Comparison of ENCODE assay signal across 17 cellular contexts in genomic region chr1:59505596-59506028, GRCh38.
DNase-seq lines count a peak whose midpoint lies in the region; ATAC-seq and TF ChIP-seq lines count a peak whose summit lies in the region.
"Had no signal": no experiment of that assay in that cellular context is flagged by ENCODE, and none has a peak within 500 bp of the region (broad histone marks: within the 10 kb centered on the region; RNA-seq: fewer than 3 reads in every experiment).

No MANE protein-coding gene starts in this region.

- H3K36me3 ChIP-seq in A673 (ENCODE audit: insufficient read depth, low read length, poor library complexity, severe bottlenecking) (no peaks in the 10 kb centered on the region), SJCRH30 (no peaks in the 10 kb centered on the region), hepatocyte (replicated peaks; ENCODE audit: insufficient read depth, low read depth) (no peaks in the 10 kb centered on the region), aorta (ENCODE audit: control insufficient read depth in 1 of 2, insufficient read depth in 2 of 2, low read length in 1 of 2) (no peaks in the 10 kb centered on the region), osteoblast (ENCODE audit: insufficient read depth, low read length) (no peaks in the 10 kb centered on the region), transverse colon (no peaks in the 10 kb centered on the region)
- H3K36me3 ChIP-seq: esophagus muscularis mucosa, sigmoid colon had no signal

- H2AFZ ChIP-seq in hepatocyte (no peak overlapping the region), osteoblast (ENCODE audit: low read length) (no peak overlapping the region)

- TF ChIP-seq EP300 in transverse colon (IDR thresholded peaks at IDR 0.05; ENCODE audit: low read depth) = no peak

- H3K27me3 Mint-ChIP-seq in activated CD4-positive, alpha-beta memory T cell treated with anti-CD3 and anti-CD28 coated beads for 36 hours = no peaks in the 10 kb centered on the region
- H3K27me3 Mint-ChIP-seq: stimulated activated naive B cell treated with anti-CD40 and anti-IgM and Interleukin-4, amounts not matched to agents 10 μg/mL and 1 μg/mL and 100 μg/mL, for 72 hours had no signal

- no peaks in the 10 kb centered on the region for H3K4me1 Mint-ChIP-seq in activated CD4-positive, alpha-beta memory T cell treated with anti-CD3 and anti-CD28 coated beads for 36 hours (ENCODE audit: low read depth)

- intact Hi-C loops in A673 (cut with micrococcal nuclease; ENCODE audit: unreplicated experiment) (no loop called here), aorta (cut with DNase I) (no loop called here), transverse colon (cut with DNase I; ENCODE audit: low total_unique reads) (no loop called here)
- intact Hi-C loops in activated CD4-positive, alpha-beta memory T cell treated with anti-CD3 and anti-CD28 coated beads for 36 hours (cut with micrococcal nuclease) = no loop called here

- BruUV-seq in A673 (replicated peaks; lab: Mats Ljungman, UMichigan) = no TSS peak

- H3K9me3 ChIP-seq in A673 (ENCODE audit: low read depth, low read length, poor library complexity, severe bottlenecking) = no peaks in the 10 kb centered on the region
- no peaks in the 10 kb centered on the region; the same call in 1 of the 2 replicates for H3K9me3 ChIP-seq in SJCRH30 (replicated peaks)
- H3K9me3 ChIP-seq in hepatocyte (ENCODE audit: low read depth) = no peaks in the 10 kb centered on the region
- no peaks in the 10 kb centered on the region for H3K9me3 ChIP-seq in aorta (ENCODE audit: control insufficient read depth, low read length)
- H3K9me3 ChIP-seq in osteoblast (ENCODE audit: low read depth, low read length) = no peaks in the 10 kb centered on the region
- no peaks in the 10 kb centered on the region for H3K9me3 ChIP-seq in transverse colon
- H3K9me3 ChIP-seq: esophagus muscularis mucosa, sigmoid colon had no signal

- no peaks in the 10 kb centered on the region for H3K36me3 Mint-ChIP-seq in activated CD4-positive, alpha-beta memory T cell treated with anti-CD3 and anti-CD28 coated beads for 36 hours

- H3K4me1 ChIP-seq in A673 (ENCODE audit: insufficient read depth, low read length, poor library complexity, severe bottlenecking) = peaks cover 24% of the 10 kb centered on the region
- peaks cover 42% of the 10 kb centered on the region for H3K4me1 ChIP-seq in SJCRH30
- H3K4me1 ChIP-seq in hepatocyte (ENCODE audit: insufficient read depth) = peaks cover 20% of the 10 kb centered on the region
- no peaks in the 10 kb centered on the region for H3K4me1 ChIP-seq in aorta (ENCODE audit: control insufficient read depth in 1 of 2, insufficient read depth in 2 of 2, low read length in 2 of 2)
- H3K4me1 ChIP-seq in osteoblast (ENCODE audit: insufficient read depth, low read length) = peaks cover 4% of the 10 kb centered on the region
- peaks cover 0 to 19% (median 0%) of the 10 kb centered on the region in 4 donors for H3K4me1 ChIP-seq in transverse colon

- no peak overlapping the region for H3K27ac Mint-ChIP-seq in activated CD4-positive, alpha-beta memory T cell treated with anti-CD3 and anti-CD28 coated beads for 36 hours
- H3K27ac Mint-ChIP-seq: activated CD8-positive, alpha-beta T cell treated with anti-CD3 and anti-CD28 coated beads, Interleukin-2, amount 10 ng/mL, durations not matched to agents 7 days and 5 days; activated T-helper 2 cell treated with anti-CD3 and anti-CD28 coated beads, Interferon-gamma antibody, Interleukin-2, Interleukin-4, amounts not matched to agents 10 μg/mL and 5 μg/mL and 100 μg/mL, durations not matched to agents 14 hours and 24 hours and 36 hours; stimulated activated naive B cell treated with anti-CD40 and anti-IgM and Interleukin-4, amounts not matched to agents 10 μg/mL and 1 μg/mL and 100 μg/mL, for 72 hours had no signal

- H3K9me3 Mint-ChIP-seq in activated CD4-positive, alpha-beta memory T cell treated with anti-CD3 and anti-CD28 coated beads for 36 hours = no peaks in the 10 kb centered on the region
- H3K9me3 Mint-ChIP-seq: activated T-helper 2 cell treated with anti-CD3 and anti-CD28 coated beads, Interferon-gamma antibody, Interleukin-2, Interleukin-4, amounts not matched to agents 10 μg/mL and 5 μg/mL and 100 μg/mL, durations not matched to agents 14 hours and 24 hours and 36 hours had no signal

- H4K20me1 ChIP-seq in hepatocyte (ENCODE audit: insufficient read depth, poor library complexity, severe bottlenecking) = no peaks in the 10 kb centered on the region
- H4K20me1 ChIP-seq in osteoblast (ENCODE audit: insufficient read depth, low read length) = no peaks in the 10 kb centered on the region

- TF ChIP-seq CTCF in A673 (conservative IDR thresholded peaks at IDR 0.05; ENCODE audit: low read depth, low read length) = no peak
- TF ChIP-seq CTCF in hepatocyte (IDR thresholded peaks at IDR 0.05; ENCODE audit: poor library complexity) = no peak
- no peak for TF ChIP-seq CTCF in osteoblast (IDR thresholded peaks at IDR 0.05; ENCODE audit: extremely low read depth, low read depth, low read length)
- no peak for TF ChIP-seq CTCF in transverse colon (IDR thresholded peaks at IDR 0.05)

- no peak overlapping the region for H3K4me3 Mint-ChIP-seq in activated CD4-positive, alpha-beta memory T cell treated with anti-CD3 and anti-CD28 coated beads for 36 hours
- H3K4me3 Mint-ChIP-seq: activated CD8-positive, alpha-beta T cell treated with anti-CD3 and anti-CD28 coated beads, Interleukin-2, amount 10 ng/mL, durations not matched to agents 7 days and 5 days; stimulated activated naive B cell treated with anti-CD40 and anti-IgM and Interleukin-4, amounts not matched to agents 10 μg/mL and 1 μg/mL and 100 μg/mL, for 72 hours had no signal

- no peak overlapping the region for H3K4me2 ChIP-seq in hepatocyte
- H3K4me2 ChIP-seq in osteoblast (ENCODE audit: insufficient read depth, low read length) = no peak overlapping the region

- TF ChIP-seq POLR2A in transverse colon (IDR thresholded peaks at IDR 0.05) = no peak

- POLR2A ChIA-PET in A673 (lab: Charles Lee; ENCODE audit: low non-redundant PET) = interaction anchor here (1.3 kb wide), 1 partner anchor 722 kb away, joined by 5 read pairs; the partner anchor contains the start of gene JUN
- POLR2A ChIA-PET in activated CD4-positive, alpha-beta memory T cell treated with anti-CD3 and anti-CD28 coated beads for 36 hours (lab: Charles Lee) = no interaction called here

- H3K27ac ChIP-seq in A673 (ENCODE audit: low read depth, low read length, poor library complexity, severe bottlenecking) (peak overlapping the region; percentile 57), SJCRH30 (peak overlapping the region; percentile 57), hepatocyte (peak overlapping the region; percentile 37), aorta (ENCODE audit: low read depth in 1 of 2, low read length in 2 of 2) (no peak overlapping the region), osteoblast (ENCODE audit: low read depth, low read length) (no peak overlapping the region), transverse colon (no peak overlapping the region)
- H3K27ac ChIP-seq: esophagus muscularis mucosa had no signal

- in situ Hi-C loops in transverse colon (cut with MboI; ENCODE audit: low pct_ligation_motif_present in 1 of 4, low pct_unique_long_range_greater_than_20kb in 1 of 4, low sequenced_read_pairs in 3 of 4) = no loop called here

- no peak for ATAC-seq in aorta (ENCODE audit: low FRiP score)
- ATAC-seq: activated CD8-positive, alpha-beta T cell treated with anti-CD3 and anti-CD28 coated beads, Interleukin-2, amount 10 ng/mL, durations not matched to agents 7 days and 5 days; stimulated activated naive B cell treated with anti-CD40 and anti-IgM and Interleukin-4, amounts not matched to agents 10 μg/mL and 1 μg/mL and 100 μg/mL, for 72 hours had no signal

- CTCF ChIA-PET in A673 (lab: Charles Lee) = no interaction called here
- CTCF ChIA-PET in activated CD4-positive, alpha-beta memory T cell treated with anti-CD3 and anti-CD28 coated beads for 36 hours (lab: Charles Lee) = no interaction called here

- H3K27me3 ChIP-seq in A673 (replicated peaks; ENCODE audit: insufficient read depth, low read depth, low read length, poor library complexity) = no peaks in the 10 kb centered on the region
- no peaks in the 10 kb centered on the region for H3K27me3 ChIP-seq in SJCRH30
- no peaks in the 10 kb centered on the region for H3K27me3 ChIP-seq in hepatocyte
- no peaks in the 10 kb centered on the region for H3K27me3 ChIP-seq in aorta (ENCODE audit: control insufficient read depth in 1 of 2, insufficient read depth in 2 of 2, low read length in 1 of 2)
- no peaks in the 10 kb centered on the region for H3K27me3 ChIP-seq in osteoblast (ENCODE audit: insufficient read depth, low read length)
- H3K27me3 ChIP-seq in transverse colon = no peaks in the 10 kb centered on the region
- H3K27me3 ChIP-seq: esophagus muscularis mucosa, sigmoid colon had no signal

- H3K79me2 ChIP-seq in hepatocyte = no peaks in the 10 kb centered on the region
- no peaks in the 10 kb centered on the region for H3K79me2 ChIP-seq in osteoblast (ENCODE audit: insufficient read depth, low read length)

- WGBS in hepatocyte (ENCODE audit: low lambda C conversion rate, missing lambda C conversion rate) = 76% methylated on average over 2 of the region's 2 CpGs
- 88 to 96% methylated on average over 2 of the region's 2 CpGs for WGBS in aorta, 2 donors
- WGBS in transverse colon (ENCODE audit: low coverage in 1 of 2), 2 donors = 88 to 92% methylated on average over 1 to 2 of the region's 2 CpGs

- DNase-seq in A673 (ENCODE audit: low spot score) (peak; percentile 79), NCI-H1105 treated with DMSO at 0.1 percent for 48 hours (lab: John Stamatoyannopoulos, UW) (peak; percentile 56), SJCRH30 (peak; percentile 59 to 81), hepatocyte (ENCODE audit: low spot score) (no peak), aorta (no peak), osteoblast (ENCODE audit: insufficient read length, low spot score, missing footprints) (no peak), transverse colon (no peak)
- DNase-seq in activated CD4-positive, alpha-beta memory T cell treated with anti-CD3 and anti-CD28 coated beads for 36 hours = no peak
- DNase-seq: activated CD8-positive, alpha-beta T cell treated with anti-CD3 and anti-CD28 coated beads, Interleukin-2, amount 10 ng/mL, durations not matched to agents 7 days and 5 days; Calu3; dermis blood vessel endothelial cell; NCI-H1436 treated with DMSO at 0.1 percent for 48 hours; sigmoid colon; stimulated activated naive B cell treated with anti-CD40 and anti-IgM and Interleukin-4, amounts not matched to agents 10 μg/mL and 1 μg/mL and 100 μg/mL, for 72 hours had no signal

- no peaks in the 10 kb centered on the region for H3K9me2 ChIP-seq in hepatocyte (replicated peaks; ENCODE audit: insufficient read depth)

- H3K4me3 ChIP-seq in A673 (ENCODE audit: low read depth, low read length, poor library complexity, severe bottlenecking) (no peak overlapping the region), SJCRH30 (no peak overlapping the region), hepatocyte (no peak overlapping the region), aorta (ENCODE audit: low read length in 2 of 2) (no peak overlapping the region), osteoblast (ENCODE audit: insufficient read depth, low read length) (no peak overlapping the region), transverse colon (no peak overlapping the region)
- H3K4me3 ChIP-seq: esophagus muscularis mucosa, lung, sigmoid colon had no signal

Comparison
In these comparisons a context has a peak if more than half of its experiments do, and no peak if none do; other contexts are left out.
1. DNase-seq: peak in A673 (single experiment), NCI-H1105 treated with DMSO at 0.1 percent for 48 hours (single experiment) and SJCRH30 (2 of 2); none in hepatocyte (single experiment), aorta (0 of 2), osteoblast (single experiment), transverse colon (single experiment) and activated CD4-positive, alpha-beta memory T cell treated with anti-CD3 and anti-CD28 coated beads for 36 hours (single experiment).
2. H3K27ac ChIP-seq: peak in A673 (single experiment), SJCRH30 (single experiment) and hepatocyte (single experiment); none in aorta (0 of 2), osteoblast (single experiment) and transverse colon (0 of 4).